ENCODE assay signal across 16 cellular contexts in genomic region chr14:76985021-76985420, GRCh38. TPM values are rescaled to one million over a fixed set of nuclear protein-coding genes. Genes with fewer than 3 reads are reported as not detected.
A peak's percentile ranks its signal among the peaks of the same experiment; 100 is the strongest.
DNase-seq lines count a peak whose midpoint lies in the region; ATAC-seq, FAIRE-seq and TF ChIP-seq lines count a peak whose summit lies in the region.
"Had no signal": no experiment of that assay in that cellular context is flagged by ENCODE, and none has a peak within 500 bp of the region (broad histone marks: within the 10 kb centered on the region; RNA-seq: fewer than 3 reads in every experiment).

No MANE protein-coding gene starts in this region.

- H3K36me3 ChIP-seq in BLaER1 (no peaks in the 10 kb centered on the region), osteoblast (ENCODE audit: insufficient read depth, low read length) (no peaks in the 10 kb centered on the region)

- H3K4me3 ChIP-seq in BLaER1 (no peak overlapping the region), fibroblast of villous mesenchyme (ENCODE audit: low read depth, low read length) (no peak overlapping the region), osteoblast (ENCODE audit: insufficient read depth, low read length) (no peak overlapping the region), dorsolateral prefrontal cortex (no peak overlapping the region)
- H3K4me3 ChIP-seq: lung had no signal

- peaks cover 22% of the 10 kb centered on the region for H3K9me3 ChIP-seq in BLaER1
- H3K9me3 ChIP-seq in osteoblast (ENCODE audit: low read depth, low read length) = peaks cover 3% of the 10 kb centered on the region

- H3K79me2 ChIP-seq in osteoblast (ENCODE audit: insufficient read depth, low read length) = no peaks in the 10 kb centered on the region

- intact Hi-C loops in dorsolateral prefrontal cortex (cut with DNase I) = no loop called here

- peak overlapping the region; percentile 44; the same call in 1 of the 2 replicates for H3K27ac ChIP-seq in BLaER1
- peak overlapping the region; percentile 82 for H3K27ac ChIP-seq in osteoblast (ENCODE audit: low read depth, low read length)
- H3K27ac ChIP-seq in dorsolateral prefrontal cortex = no peak overlapping the region

- H3K9ac ChIP-seq in BLaER1 = no peak overlapping the region

- DNase-seq in RCC 7860 (ENCODE audit: low spot score) (peak; percentile 30), fibroblast of villous mesenchyme (ENCODE audit: low read depth) (peak; percentile 87), osteoblast (ENCODE audit: insufficient read length, low spot score, missing footprints) (no peak), dorsolateral prefrontal cortex (no peak)
- DNase-seq in stimulated activated naive CD4-positive, alpha-beta T cell (lab: John Stamatoyannopoulos, UW) = no peak
- DNase-seq: activated gamma-delta T cell treated with Interleukin-2 at 50 U/mL for 16 hours, Calu3, dermis blood vessel endothelial cell, NCI-H748 treated with DMSO at 0.1 percent for 48 hours, RPMI8226, T-helper 1 cell had no signal

- peak overlapping the region; percentile 41 for H2AFZ ChIP-seq in osteoblast (ENCODE audit: low read length)

- TF ChIP-seq CTCF in fibroblast of villous mesenchyme (IDR thresholded peaks at IDR 0.05; ENCODE audit: insufficient read depth, low read depth, low read length) (no peak), osteoblast (IDR thresholded peaks at IDR 0.05; ENCODE audit: extremely low read depth, low read depth, low read length) (no peak), dorsolateral prefrontal cortex (IDR thresholded peaks at IDR 0.05 in 54 of 56, conservative IDR thresholded peaks at IDR 0.05 in 2 of 56; ENCODE audit: low read depth in 1 of 56, partially characterized antibody in 56 of 56) (no peak)

- H3K4me2 ChIP-seq in BLaER1 (peak overlapping the region; percentile 81), osteoblast (ENCODE audit: insufficient read depth, low read length) (peak overlapping the region; percentile 32)

- H3K27me3 ChIP-seq in BLaER1 (no peaks in the 10 kb centered on the region), osteoblast (ENCODE audit: insufficient read depth, low read length) (no peaks in the 10 kb centered on the region), dorsolateral prefrontal cortex (no peaks in the 10 kb centered on the region)

- H4K20me1 ChIP-seq in BLaER1 (no peaks in the 10 kb centered on the region), osteoblast (ENCODE audit: insufficient read depth, low read length) (no peaks in the 10 kb centered on the region)

- no peak for ATAC-seq in HG02852 (IDR thresholded peaks at IDR 0.05; ENCODE audit: unreplicated experiment)
- no peak for ATAC-seq in GM21360 (IDR thresholded peaks at IDR 0.05; ENCODE audit: unreplicated experiment)
- ATAC-seq: stimulated activated memory B cell treated with anti-CD40 and anti-IgM and Interleukin-4, amounts not matched to agents 10 μg/mL and 1 μg/mL and 100 μg/mL, for 72 hours had no signal

- H3K4me1 ChIP-seq in BLaER1 = peaks cover 53% of the 10 kb centered on the region
- H3K4me1 ChIP-seq in osteoblast (ENCODE audit: insufficient read depth, low read length) = peaks cover 19% of the 10 kb centered on the region

- FAIRE-seq in RCC 7860 (lab: Jason Lieb, UNC) = no peak

RNA-seq across cellular contexts. Expression of gene IRF2BPL, which starts 43.5 kb away (rescaled TPM):
- total RNA-seq in fibroblast of villous mesenchyme (40.2 and 44.1 TPM in 2 replicates), osteoblast (19.4 and 26.4 TPM in 2 replicates), dorsolateral prefrontal cortex (10 to 100 TPM; 30.1 to 62.8 (median 41.3) TPM)

Comparison
In these comparisons a context has a peak if more than half of its experiments do, and no peak if none do; other contexts are left out.
1. H3K27ac ChIP-seq: peak in BLaER1 (single experiment) and osteoblast (single experiment); none in dorsolateral prefrontal cortex (0 of 59).
2. DNase-seq: peak in RCC 7860 (single experiment) and fibroblast of villous mesenchyme (single experiment); none in osteoblast (single experiment), stimulated activated naive CD4-positive, alpha-beta T cell (0 of 6) and dorsolateral prefrontal cortex (0 of 10).